In genomic region chr2:104077573-104077972, GRCh38 we compare ENCODE assay signal across 25 cellular contexts.
"Had no signal": no experiment of that assay in that cellular context is flagged by ENCODE, and none has a peak within 500 bp of the region (broad histone marks: within the 10 kb centered on the region; RNA-seq: fewer than 3 reads in every experiment).

No MANE protein-coding gene starts in this region.

- H3K27ac ChIP-seq: brain microvascular endothelial cell, Peyer's patch had no signal

- H3K27me3 Mint-ChIP-seq: activated CD4-positive, alpha-beta T cell treated with anti-CD3 and anti-CD28 coated beads, Interleukin-2, amount 10 ng/mL, durations not matched to agents 24 days and 14 days; activated CD8-positive, alpha-beta T cell treated with anti-CD3 and anti-CD28 coated beads for 36 hours; activated naive CD4-positive, alpha-beta T cell treated with anti-CD3 and anti-CD28 coated beads, Interleukin-2, amount 10 ng/mL, durations not matched to agents 7 days and 5 days; activated naive CD8-positive, alpha-beta T cell treated with anti-CD3 and anti-CD28 coated beads for 36 hours had no signal

- H3K9me3 Mint-ChIP-seq: activated CD4-positive, alpha-beta T cell treated with anti-CD3 and anti-CD28 coated beads, Interleukin-2, amount 10 ng/mL, durations not matched to agents 24 days and 14 days; activated naive CD4-positive, alpha-beta T cell treated with anti-CD3 and anti-CD28 coated beads, Interleukin-2, amount 10 ng/mL, durations not matched to agents 7 days and 5 days had no signal

- H3K4me1 Mint-ChIP-seq: activated CD4-positive, alpha-beta T cell treated with anti-CD3 and anti-CD28 coated beads, Interleukin-2, amount 10 ng/mL, durations not matched to agents 24 days and 14 days; activated naive CD4-positive, alpha-beta T cell treated with anti-CD3 and anti-CD28 coated beads, Interleukin-2, amount 10 ng/mL, durations not matched to agents 7 days and 5 days; activated naive CD8-positive, alpha-beta T cell treated with anti-CD3 and anti-CD28 coated beads for 36 hours had no signal

- H3K4me3 Mint-ChIP-seq: activated CD4-positive, alpha-beta T cell treated with anti-CD3 and anti-CD28 coated beads, Interleukin-2, amount 10 ng/mL, durations not matched to agents 24 days and 14 days; activated CD8-positive, alpha-beta T cell treated with anti-CD3 and anti-CD28 coated beads for 36 hours; activated naive CD4-positive, alpha-beta T cell treated with anti-CD3 and anti-CD28 coated beads, Interleukin-2, amount 10 ng/mL, durations not matched to agents 7 days and 5 days; activated naive CD8-positive, alpha-beta T cell treated with anti-CD3 and anti-CD28 coated beads for 36 hours had no signal

- H3K36me3 ChIP-seq: brain microvascular endothelial cell, Peyer's patch had no signal

- H3K27ac Mint-ChIP-seq: activated CD4-positive, alpha-beta T cell treated with anti-CD3 and anti-CD28 coated beads, Interleukin-2, amount 10 ng/mL, durations not matched to agents 24 days and 14 days; activated CD8-positive, alpha-beta T cell treated with anti-CD3 and anti-CD28 coated beads for 36 hours; activated naive CD4-positive, alpha-beta T cell treated with anti-CD3 and anti-CD28 coated beads, Interleukin-2, amount 10 ng/mL, durations not matched to agents 7 days and 5 days; activated naive CD8-positive, alpha-beta T cell treated with anti-CD3 and anti-CD28 coated beads for 36 hours had no signal

- H3K27me3 ChIP-seq: brain microvascular endothelial cell, Peyer's patch had no signal

- H3K9me3 ChIP-seq: Peyer's patch had no signal

- DNase-seq: activated CD4-positive, alpha-beta T cell treated with anti-CD3 and anti-CD28 coated beads, Interleukin-2, amount 10 ng/mL, durations not matched to agents 24 days and 14 days; activated CD4-positive, alpha-beta T cell treated with anti-CD3 and anti-CD28 coated beads, Interleukin-2, amount 50 U/mL, for 4 hours; activated CD8-positive, alpha-beta T cell treated with anti-CD3 and anti-CD28 coated beads for 36 hours; activated gamma-delta T cell treated with Interleukin-2 at 50 U/mL for 16 hours; activated naive CD4-positive, alpha-beta T cell treated with anti-CD3 and anti-CD28 coated beads, Interleukin-2, amount 10 ng/mL, durations not matched to agents 7 days and 5 days; activated naive CD8-positive, alpha-beta T cell treated with anti-CD3 and anti-CD28 coated beads for 36 hours; activated T-cell treated with anti-CD3 and anti-CD28 coated beads, Interleukin-2, amount 50 U/mL, for 1 hour; amniotic stem cell; aorta; brain microvascular endothelial cell; central memory CD4-positive, alpha-beta T cell; Karpas-422; KBM-7; NCI-H1105; NCI-H1436 treated with DMSO at 0.1 percent for 48 hours; NCI-H1694 treated with DMSO at 0.1 percent for 48 hours; NCI-H2029; NCI-H345; NCI-H524 treated with DMSO at 0.1 percent for 48 hours; PC-3; Peyer's patch; RPMI8226; SIG-M5; T1000 had no signal

- H3K4me3 ChIP-seq: Peyer's patch had no signal

- H3K36me3 Mint-ChIP-seq: activated naive CD4-positive, alpha-beta T cell treated with anti-CD3 and anti-CD28 coated beads, Interleukin-2, amount 10 ng/mL, durations not matched to agents 7 days and 5 days; activated naive CD8-positive, alpha-beta T cell treated with anti-CD3 and anti-CD28 coated beads for 36 hours had no signal

- H3K4me1 ChIP-seq: Peyer's patch had no signal

- ATAC-seq: activated CD8-positive, alpha-beta T cell treated with anti-CD3 and anti-CD28 coated beads for 36 hours; PC-3; SK-N-SH treated with all-trans-retinoic acid at 6 μM for 48 hours had no signal
